ENCODE assay signal across 9 cellular contexts in the genomic region with DNA sequence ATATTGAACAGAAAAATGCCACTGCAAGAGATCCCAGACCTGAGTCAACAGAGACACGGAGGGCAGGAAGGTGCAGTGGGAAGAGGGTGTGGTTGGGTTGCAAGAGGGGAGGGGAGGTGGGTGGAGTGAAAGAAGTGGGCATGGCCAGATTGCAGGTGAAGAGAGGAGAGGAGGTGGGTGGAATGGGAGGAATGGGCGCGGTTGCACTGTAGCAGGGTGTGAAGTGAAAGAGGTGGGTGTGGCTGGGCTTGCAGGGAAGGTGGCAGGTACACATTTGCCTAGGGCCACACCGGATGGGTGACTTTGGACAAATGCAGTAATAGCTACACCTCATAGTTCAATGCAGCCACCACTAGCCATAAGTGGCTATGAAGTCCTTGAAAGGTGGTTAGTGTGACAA.
DNase-seq lines count a peak whose midpoint lies in the region; ATAC-seq, FAIRE-seq and TF ChIP-seq lines count a peak whose summit lies in the region.
"Had no signal": no experiment of that assay in that cellular context is flagged by ENCODE, and none has a peak within 500 bp of the region (broad histone marks: within the 10 kb centered on the region; RNA-seq: fewer than 3 reads in every experiment).

No MANE protein-coding gene starts in this region.

- no peaks in the 10 kb centered on the region for H4K20me1 ChIP-seq in PC-3 (ENCODE audit: low read length)

- H3K27ac Mint-ChIP-seq in memory B cell, result peak overlapping the region; percentile 93

- intact Hi-C loops in PC-3 (cut with micrococcal nuclease), result no loop called here

- H3K36me3 ChIP-seq in HEK293 (ENCODE audit: control insufficient read depth in 2 of 2, insufficient read depth in 1 of 2, low read length in 2 of 2) (no peaks in the 10 kb centered on the region), PC-3 (ENCODE audit: low read depth, low read length) (no peaks in the 10 kb centered on the region)

- POLR2A ChIA-PET in HEK293 (lab: Yijun Ruan, JAX) (no interaction called here), PC-3 (lab: Charles Lee; ENCODE audit: unreplicated experiment) (interaction anchor here (0.5 kb wide), 1 partner anchor 44 kb away, joined by 3 read pairs; no protein-coding TSS in a partner anchor)

- H3F3A ChIP-seq in PC-3 (ENCODE audit: low read length, unreplicated experiment), result no peaks in the 10 kb centered on the region

- CTCF ChIA-PET in HEK293 (lab: Yijun Ruan, JAX) (no interaction called here), PC-3 (lab: Charles Lee) (no interaction called here)

- H3K4me1 ChIP-seq in HEK293 (ENCODE audit: control insufficient read depth, insufficient read depth, low read length) (no peaks in the 10 kb centered on the region), PC-3 (ENCODE audit: insufficient read depth, low read length) (peaks cover 24% of the 10 kb centered on the region)

- no peak overlapping the region for H3K4me2 ChIP-seq in PC-3 (ENCODE audit: low read length)

- peaks cover 61% of the 10 kb centered on the region for H3K4me1 Mint-ChIP-seq in memory B cell

- no peaks in the 10 kb centered on the region for H3K9me2 ChIP-seq in PC-3 (replicated peaks; ENCODE audit: low read length)

- H3K9me3 Mint-ChIP-seq in memory B cell, result no peaks in the 10 kb centered on the region

- DNase-seq in DMS53 (lab: John Stamatoyannopoulos, UW), result peak; percentile 51
- no peak for DNase-seq in DMS53 treated with DMSO at 0.1 percent for 48 hours (lab: John Stamatoyannopoulos, UW; ENCODE audit: unreplicated experiment)
- DNase-seq in PC-3, result peak; percentile 69
- no peak for DNase-seq in memory B cell (ENCODE audit: low spot score in 2 of 2)
- no peak for DNase-seq in NCI-H2107 treated with DMSO at 0.1 percent for 48 hours (lab: John Stamatoyannopoulos, UW; ENCODE audit: unreplicated experiment)
- DNase-seq in RCC 7860 (ENCODE audit: low spot score), result no peak
- no peak for DNase-seq in AG08396 (ENCODE audit: low spot score)

- no peaks in the 10 kb centered on the region for H3K27me3 Mint-ChIP-seq in memory B cell

- ATAC-seq in PC-3 (peak; percentile 57), memory B cell (ENCODE audit: low read depth) (peak; percentile 42)

- H3K4me3 Mint-ChIP-seq in memory B cell, result peak overlapping the region; percentile 83

- FAIRE-seq in RCC 7860 (lab: Jason Lieb, UNC), result no peak

- no peaks in the 10 kb centered on the region for H3K79me2 ChIP-seq in PC-3 (ENCODE audit: low read length)

- H3K4me3 ChIP-seq in HEK293 (ENCODE audit: low read depth, low read length) (no peak overlapping the region), PC-3 (ENCODE audit: low read length) (no peak overlapping the region)

- H2AFZ ChIP-seq in PC-3 (ENCODE audit: low read length), result no peak overlapping the region

- no peaks in the 10 kb centered on the region for H3K36me3 Mint-ChIP-seq in memory B cell

- TF ChIP-seq CTCF in HEK293 (tag by site-specific recombination; IDR thresholded peaks at IDR 0.05) (no peak), PC-3 (conservative IDR thresholded peaks at IDR 0.05; ENCODE audit: low read depth, low read length) (no peak)

- no TSS peak for BruUV-seq in PC-3 (replicated peaks; lab: Mats Ljungman, UMichigan)

- H3K27ac ChIP-seq in HEK293 (ENCODE audit: extremely low read depth, low read depth, low read length) (no peak overlapping the region), PC-3 (ENCODE audit: low read length) (no peak overlapping the region)
- H3K27ac ChIP-seq: 22Rv1 had no signal

- H3K9me3 ChIP-seq in HEK293 (ENCODE audit: control insufficient read depth, insufficient read depth, low read depth, low read length) (no peaks in the 10 kb centered on the region), PC-3 (ENCODE audit: low read length) (no peaks in the 10 kb centered on the region)

- H3K9ac ChIP-seq in PC-3 (ENCODE audit: low read length), result no peak overlapping the region

- no peaks in the 10 kb centered on the region for H3K27me3 ChIP-seq in PC-3 (ENCODE audit: low read length)

TF ChIP-seq in HEK293, 187 proteins besides CTCF, POLR2A, EP300 and RAD21:
- TF ChIP-seq ZSCAN30 (tag by site-specific recombination; IDR thresholded peaks at IDR 0.05), result no peak
- TF ChIP-seq KLF9 (tag by site-specific recombination; IDR thresholded peaks at IDR 0.05; ENCODE audit: low read depth), result peak; percentile 62
- peak; percentile 88 for TF ChIP-seq EGR2 (tag by site-specific recombination; IDR thresholded peaks at IDR 0.05; ENCODE audit: low read depth)
- TF ChIP-seq ZFHX2 (tag by site-specific recombination; conservative IDR thresholded peaks at IDR 0.05), result peak; percentile 78
- TF ChIP-seq KLF1 (tag by site-specific recombination; IDR thresholded peaks at IDR 0.05), result peak; percentile 99
- TF ChIP-seq OSR2 (tag by site-specific recombination; IDR thresholded peaks at IDR 0.05), result no peak
TF ChIP-seq in HEK293: peak in this region for 4.

Comparison
In these comparisons a context has a peak if more than half of its experiments do, and no peak if none do; other contexts are left out.
1. DNase-seq: peak in DMS53 (single experiment) and PC-3 (single experiment); none in DMS53 treated with DMSO at 0.1 percent for 48 hours (single experiment), memory B cell (0 of 2), NCI-H2107 treated with DMSO at 0.1 percent for 48 hours (single experiment), RCC 7860 (single experiment) and AG08396 (single experiment).